Comparison of ENCODE assay signal across 27 cellular contexts in genomic region chr20:10119336-10119735, GRCh38.
DNase-seq lines count a peak whose midpoint lies in the region; ATAC-seq and TF ChIP-seq lines count a peak whose summit lies in the region.
"Had no signal": no experiment of that assay in that cellular context is flagged by ENCODE, and none has a peak within 500 bp of the region (broad histone marks: within the 10 kb centered on the region; RNA-seq: fewer than 3 reads in every experiment).

No MANE protein-coding gene starts in this region.

- POLR2A ChIA-PET in Caco-2 (lab: Charles Lee), result no interaction called here

- no peak overlapping the region for H3K4me3 Mint-ChIP-seq in stimulated activated effector memory CD8-positive, alpha-beta T cell treated with anti-CD3 and anti-CD28 coated beads, Interleukin-12 subunit alpha, Interleukin-12 subunit beta, amount 100 ng/mL, for 72 hours
- no peak overlapping the region for H3K4me3 Mint-ChIP-seq in Caco-2 (ENCODE audit: unreplicated experiment)
- H3K4me3 Mint-ChIP-seq: activated CD8-positive, alpha-beta T cell treated with anti-CD3 and anti-CD28 coated beads for 36 hours; activated naive CD8-positive, alpha-beta T cell treated with anti-CD3 and anti-CD28 coated beads, Interleukin-2, amount 50 U/mL, for 24 hours; mesothelial cell of epicardium; naive thymus-derived CD8-positive, alpha-beta T cell; stimulated activated memory B cell treated with anti-CD40 and anti-IgM and Interleukin-4, amounts not matched to agents 10 μg/mL and 1 μg/mL and 100 μg/mL, for 72 hours; T-helper 1 cell treated with Interleukin-12 subunit alpha and Interleukin-12 subunit beta and Interleukin-4 antibody, amounts not matched to agents 30 μg/mL and 1 μg/mL, for 36 hours had no signal

- intact Hi-C loops in heart left ventricle (cut with DNase I) (no loop called here), Caco-2 (cut with micrococcal nuclease; ENCODE audit: unreplicated experiment) (no loop called here)

- peaks cover 3% of the 10 kb centered on the region for H3K27me3 Mint-ChIP-seq in Caco-2 (ENCODE audit: insufficient read depth, unreplicated experiment)
- H3K27me3 Mint-ChIP-seq: stimulated activated memory B cell treated with anti-CD40 and anti-IgM and Interleukin-4, amounts not matched to agents 10 μg/mL and 1 μg/mL and 100 μg/mL, for 72 hours had no signal

- H3K4me1 Mint-ChIP-seq in stimulated activated effector memory CD8-positive, alpha-beta T cell treated with anti-CD3 and anti-CD28 coated beads, Interleukin-12 subunit alpha, Interleukin-12 subunit beta, amount 100 ng/mL, for 72 hours, result no peaks in the 10 kb centered on the region
- H3K4me1 Mint-ChIP-seq in Caco-2 (ENCODE audit: low read depth, unreplicated experiment), result no peaks in the 10 kb centered on the region
- H3K4me1 Mint-ChIP-seq: mesothelial cell of epicardium; stimulated activated memory B cell treated with anti-CD40 and anti-IgM and Interleukin-4, amounts not matched to agents 10 μg/mL and 1 μg/mL and 100 μg/mL, for 72 hours had no signal

- TF ChIP-seq POLR2A in heart left ventricle (IDR thresholded peaks at IDR 0.05), result no peak

- H3K4me3 ChIP-seq in fibroblast of mammary gland (ENCODE audit: control insufficient read depth, low read depth, low read length) (no peak overlapping the region), osteoblast (ENCODE audit: insufficient read depth, low read length) (no peak overlapping the region), heart left ventricle (no peak overlapping the region), Caco-2 (ENCODE audit: low read depth, low read length) (no peak overlapping the region)
- H3K4me3 ChIP-seq: left lung, spleen, vagina had no signal

- DNase-seq in NCI-H2171 treated with DMSO at 0.1 percent for 48 hours (lab: John Stamatoyannopoulos, UW) (peak; percentile 56), NCI-H2171 (lab: John Stamatoyannopoulos, UW) (no peak), NCI-H510A treated with DMSO at 0.1 percent for 48 hours (lab: John Stamatoyannopoulos, UW) (peak; percentile 39), fibroblast of mammary gland (ENCODE audit: low read depth) (peak; percentile 22), osteoblast (ENCODE audit: insufficient read length, low spot score, missing footprints) (no peak), heart left ventricle (no peak), Caco-2 (no peak)
- DNase-seq in stimulated activated effector memory CD8-positive, alpha-beta T cell treated with anti-CD3 and anti-CD28 coated beads, Interleukin-12 subunit alpha, Interleukin-12 subunit beta, amount 100 ng/mL, for 72 hours (ENCODE audit: low spot score in 2 of 2), result no peak
- DNase-seq: activated CD4-positive, alpha-beta T cell treated with anti-CD3 and anti-CD28 coated beads for 1 hour; activated CD8-positive, alpha-beta T cell treated with anti-CD3 and anti-CD28 coated beads for 36 hours; activated effector memory CD4-positive, alpha-beta T cell treated with anti-CD3 and anti-CD28 coated beads, Interleukin-2, amount 50 U/mL, for 16 hours; activated naive CD8-positive, alpha-beta T cell treated with anti-CD3 and anti-CD28 coated beads, Interleukin-2, amount 50 U/mL, for 24 hours; EL; H7; Kasumi-1; left lung; naive thymus-derived CD8-positive, alpha-beta T cell; NCI-H1048; NCI-H2081; NCI-H524 treated with DMSO at 0.1 percent for 48 hours; retina; spleen; stimulated activated CD4-positive, alpha-beta T cell treated with anti-CD3 and anti-CD28 coated beads, Interleukin-2, amount 100 ng/mL, for 48 hours had no signal

- TF ChIP-seq CTCF in fibroblast of mammary gland (conservative IDR thresholded peaks at IDR 0.05; ENCODE audit: control insufficient read depth, insufficient read depth, low read depth, low read length), result no peak
- no peak for TF ChIP-seq CTCF in osteoblast (IDR thresholded peaks at IDR 0.05; ENCODE audit: extremely low read depth, low read depth, low read length)
- TF ChIP-seq CTCF in heart left ventricle (IDR thresholded peaks at IDR 0.05), result no peak
- no peak for TF ChIP-seq CTCF in Caco-2 (IDR thresholded peaks at IDR 0.05; ENCODE audit: insufficient read depth in 1 of 2, low read depth in 1 of 2, low read length in 1 of 2, severe bottlenecking in 1 of 2, unreplicated experiment in 1 of 2)

- no peak for ATAC-seq in heart left ventricle
- no peak for ATAC-seq in stimulated activated effector memory CD8-positive, alpha-beta T cell treated with anti-CD3 and anti-CD28 coated beads, Interleukin-12 subunit alpha, Interleukin-12 subunit beta, amount 100 ng/mL, for 72 hours
- ATAC-seq: activated CD8-positive, alpha-beta T cell treated with anti-CD3 and anti-CD28 coated beads for 36 hours; activated naive CD8-positive, alpha-beta T cell treated with anti-CD3 and anti-CD28 coated beads, Interleukin-2, amount 50 U/mL, for 24 hours; left lung; naive thymus-derived CD8-positive, alpha-beta T cell; stimulated activated memory B cell treated with anti-CD40 and anti-IgM and Interleukin-4, amounts not matched to agents 10 μg/mL and 1 μg/mL and 100 μg/mL, for 72 hours had no signal

- H3K4me1 ChIP-seq in osteoblast (ENCODE audit: insufficient read depth, low read length) (peaks cover 14% of the 10 kb centered on the region), heart left ventricle (no peaks in the 10 kb centered on the region), Caco-2 (no peaks in the 10 kb centered on the region)
- H3K4me1 ChIP-seq: left lung, spleen, vagina had no signal

- no peaks in the 10 kb centered on the region for H3K36me3 Mint-ChIP-seq in stimulated activated effector memory CD8-positive, alpha-beta T cell treated with anti-CD3 and anti-CD28 coated beads, Interleukin-12 subunit alpha, Interleukin-12 subunit beta, amount 100 ng/mL, for 72 hours
- no peaks in the 10 kb centered on the region for H3K36me3 Mint-ChIP-seq in Caco-2 (ENCODE audit: insufficient read depth, unreplicated experiment)
- H3K36me3 Mint-ChIP-seq: mesothelial cell of epicardium; stimulated activated memory B cell treated with anti-CD40 and anti-IgM and Interleukin-4, amounts not matched to agents 10 μg/mL and 1 μg/mL and 100 μg/mL, for 72 hours had no signal

- H2AFZ ChIP-seq in osteoblast (ENCODE audit: low read length), result peak overlapping the region; percentile 47

- WGBS in heart left ventricle, 4 donors, result 69 to 77% (median 73%) methylated on average over 3 of the region's 3 CpGs

- H3K27me3 ChIP-seq in osteoblast (ENCODE audit: insufficient read depth, low read length), result no peaks in the 10 kb centered on the region
- no peaks in the 10 kb centered on the region for H3K27me3 ChIP-seq in heart left ventricle
- H3K27me3 ChIP-seq in Caco-2 (replicated peaks; ENCODE audit: control insufficient read depth, insufficient read depth, low read length), result no peaks in the 10 kb centered on the region
- H3K27me3 ChIP-seq: left lung, spleen, vagina had no signal

- H3K4me2 ChIP-seq in osteoblast (ENCODE audit: insufficient read depth, low read length), result no peak overlapping the region

- H4K20me1 ChIP-seq in osteoblast (ENCODE audit: insufficient read depth, low read length), result no peaks in the 10 kb centered on the region

- peaks cover 6% of the 10 kb centered on the region for H3K9me3 Mint-ChIP-seq in stimulated activated effector memory CD8-positive, alpha-beta T cell treated with anti-CD3 and anti-CD28 coated beads, Interleukin-12 subunit alpha, Interleukin-12 subunit beta, amount 100 ng/mL, for 72 hours
- H3K9me3 Mint-ChIP-seq in Caco-2 (ENCODE audit: unreplicated experiment), result peaks cover 13% of the 10 kb centered on the region

- CTCF ChIA-PET in Caco-2 (lab: Charles Lee), result no interaction called here

- no peak overlapping the region for H3K27ac Mint-ChIP-seq in stimulated activated effector memory CD8-positive, alpha-beta T cell treated with anti-CD3 and anti-CD28 coated beads, Interleukin-12 subunit alpha, Interleukin-12 subunit beta, amount 100 ng/mL, for 72 hours
- no peak overlapping the region for H3K27ac Mint-ChIP-seq in Caco-2 (ENCODE audit: unreplicated experiment)
- H3K27ac Mint-ChIP-seq: activated CD8-positive, alpha-beta T cell treated with anti-CD3 and anti-CD28 coated beads for 36 hours; activated naive CD8-positive, alpha-beta T cell treated with anti-CD3 and anti-CD28 coated beads, Interleukin-2, amount 50 U/mL, for 24 hours; mesothelial cell of epicardium; naive thymus-derived CD8-positive, alpha-beta T cell; stimulated activated memory B cell treated with anti-CD40 and anti-IgM and Interleukin-4, amounts not matched to agents 10 μg/mL and 1 μg/mL and 100 μg/mL, for 72 hours; T-helper 1 cell treated with Interleukin-12 subunit alpha and Interleukin-12 subunit beta and Interleukin-4 antibody, amounts not matched to agents 30 μg/mL and 1 μg/mL, for 36 hours had no signal

- H3K27ac ChIP-seq in osteoblast (ENCODE audit: low read depth, low read length) (no peak overlapping the region), heart left ventricle (no peak overlapping the region)
- H3K27ac ChIP-seq: left lung, spleen, vagina had no signal

- no TSS peak for BruUV-seq in Caco-2 (replicated peaks; lab: Mats Ljungman, UMichigan)

- H3K36me3 ChIP-seq in osteoblast (ENCODE audit: insufficient read depth, low read length), result no peaks in the 10 kb centered on the region
- H3K36me3 ChIP-seq in heart left ventricle, result no peaks in the 10 kb centered on the region
- H3K36me3 ChIP-seq in Caco-2 (ENCODE audit: control insufficient read depth, insufficient read depth, low read length), result no peaks in the 10 kb centered on the region
- H3K36me3 ChIP-seq: left lung, spleen, vagina had no signal

- H3K79me2 ChIP-seq in osteoblast (ENCODE audit: insufficient read depth, low read length), result no peaks in the 10 kb centered on the region

- H3K9me3 ChIP-seq in osteoblast (ENCODE audit: low read depth, low read length) (no peaks in the 10 kb centered on the region), heart left ventricle (peaks cover 0 to 8% (median 3%) of the 10 kb centered on the region in 12 donors), Caco-2 (peaks cover 4% of the 10 kb centered on the region; the same call in 1 of the 2 replicates)

Comparison
In these comparisons a context has a peak if more than half of its experiments do, and no peak if none do; other contexts are left out.
1. DNase-seq: peak in NCI-H2171 treated with DMSO at 0.1 percent for 48 hours (single experiment), NCI-H510A treated with DMSO at 0.1 percent for 48 hours (single experiment) and fibroblast of mammary gland (single experiment); none in NCI-H2171 (single experiment), osteoblast (single experiment), heart left ventricle (0 of 5), stimulated activated effector memory CD8-positive, alpha-beta T cell treated with anti-CD3 and anti-CD28 coated beads, Interleukin-12 subunit alpha, Interleukin-12 subunit beta, amount 100 ng/mL, for 72 hours (0 of 2) and Caco-2 (0 of 2).